14 cellular contexts compared by ENCODE assay signal in the genomic region with DNA sequence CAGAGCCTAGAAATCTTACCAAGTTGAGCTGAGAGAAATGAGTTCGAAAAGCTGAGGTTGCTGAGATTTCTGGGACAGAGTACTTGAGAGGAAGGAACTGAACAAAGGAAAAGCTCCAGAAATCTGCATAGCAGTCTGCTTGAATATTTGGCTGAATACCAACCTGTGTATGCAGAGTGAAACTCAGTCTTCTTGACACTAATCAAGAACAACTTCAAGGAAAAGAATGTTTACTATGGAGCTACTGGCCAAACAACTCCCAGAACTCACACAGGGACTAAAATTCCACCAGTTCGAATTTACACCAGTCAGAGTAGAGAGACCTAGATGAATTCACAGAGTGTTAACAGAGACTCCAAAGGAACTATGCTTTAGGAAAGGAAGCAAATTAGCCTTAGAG.
DNase-seq lines count a peak whose midpoint lies in the region; ATAC-seq and TF ChIP-seq lines count a peak whose summit lies in the region.
"Had no signal": no experiment of that assay in that cellular context is flagged by ENCODE, and none has a peak within 500 bp of the region (broad histone marks: within the 10 kb centered on the region; RNA-seq: fewer than 3 reads in every experiment).

No MANE protein-coding gene starts in this region.

- no peak overlapping the region for H3K4me2 ChIP-seq in PC-9

- in situ Hi-C loops in ACHN (cut with HindIII; ENCODE audit: low pct_ligation_motif_present, low pct_unique_long_range_greater_than_20kb, low sequenced_read_pairs): no loop called here

- peak overlapping the region; percentile 33 to 76 (median 55) for H3K27ac Mint-ChIP-seq in nephron
- H3K27ac Mint-ChIP-seq: activated naive CD8-positive, alpha-beta T cell treated with anti-CD3 and anti-CD28 coated beads, Interleukin-2, amount 50 U/mL, for 24 hours; natural killer cell had no signal

- no peaks in the 10 kb centered on the region for H3K4me1 ChIP-seq in PC-9 (replicated peaks; ENCODE audit: insufficient read depth)
- H3K4me1 ChIP-seq: SJSA1 had no signal

- H3K79me2 ChIP-seq in PC-9 (ENCODE audit: low read depth): no peaks in the 10 kb centered on the region

- BruUV-seq in PC-9 (replicated peaks; lab: Mats Ljungman, UMichigan): no TSS peak

- peak; percentile 38 for DNase-seq in AG20443 (ENCODE audit: low spot score)
- no peak for DNase-seq in PC-9
- peak; percentile 23 for DNase-seq in fibroblast of the conjunctiva (ENCODE audit: low read depth)
- DNase-seq in AML-193 (lab: John Stamatoyannopoulos, UW): no peak
- no peak for DNase-seq in effector CD8-positive, alpha-beta T cell (lab: John Stamatoyannopoulos, UW)
- DNase-seq in ACHN: no peak
- DNase-seq: activated CD4-positive, alpha-beta T cell treated with anti-CD3 and anti-CD28 coated beads, Interleukin-2, amount 50 U/mL, for 48 hours; activated naive CD8-positive, alpha-beta T cell treated with anti-CD3 and anti-CD28 coated beads, Interleukin-2, amount 50 U/mL, for 24 hours; DMS 273 treated with DMSO at 0.1 percent for 48 hours; natural killer cell; NCI-H510A had no signal

- no peak for ATAC-seq in GM19324 (IDR thresholded peaks at IDR 0.05; ENCODE audit: low FRiP score, unreplicated experiment)
- ATAC-seq: activated naive CD8-positive, alpha-beta T cell treated with anti-CD3 and anti-CD28 coated beads, Interleukin-2, amount 50 U/mL, for 24 hours; natural killer cell had no signal

- intact Hi-C loops in PC-9 (cut with micrococcal nuclease; ENCODE audit: unreplicated experiment): no loop called here

- POLR2A ChIA-PET in PC-9 (lab: Charles Lee; ENCODE audit: unreplicated experiment): no interaction called here

- H4K20me1 ChIP-seq in PC-9 (ENCODE audit: insufficient read depth): no peaks in the 10 kb centered on the region

- no peaks in the 10 kb centered on the region for H3K9me3 ChIP-seq in PC-9 (ENCODE audit: insufficient read depth, low read depth)
- H3K9me3 ChIP-seq: SJSA1 had no signal

- H3K4me3 ChIP-seq in PC-9: no peak overlapping the region
- H3K4me3 ChIP-seq: SJSA1 had no signal

- peaks cover 6% of the 10 kb centered on the region for H3K4me1 Mint-ChIP-seq in nephron
- H3K4me1 Mint-ChIP-seq: activated naive CD8-positive, alpha-beta T cell treated with anti-CD3 and anti-CD28 coated beads, Interleukin-2, amount 50 U/mL, for 24 hours had no signal

- H3K9me2 ChIP-seq in PC-9 (ENCODE audit: insufficient read depth): no peaks in the 10 kb centered on the region

- no peaks in the 10 kb centered on the region for H3K27me3 Mint-ChIP-seq in nephron (ENCODE audit: low read depth)
- H3K27me3 Mint-ChIP-seq: activated naive CD8-positive, alpha-beta T cell treated with anti-CD3 and anti-CD28 coated beads, Interleukin-2, amount 50 U/mL, for 24 hours had no signal

- no peaks in the 10 kb centered on the region for H3K9me3 Mint-ChIP-seq in nephron
- H3K9me3 Mint-ChIP-seq: activated naive CD8-positive, alpha-beta T cell treated with anti-CD3 and anti-CD28 coated beads, Interleukin-2, amount 50 U/mL, for 24 hours; natural killer cell had no signal

- CTCF ChIA-PET in PC-9 (lab: Charles Lee): interaction anchor here (0.6 to 1.5 kb wide), 3 partner anchors 11 to 112 kb away, joined by 3 to 5 read pairs (median 3); no protein-coding TSS in a partner anchor

- no peak overlapping the region for H3K4me3 Mint-ChIP-seq in nephron
- H3K4me3 Mint-ChIP-seq: activated naive CD8-positive, alpha-beta T cell treated with anti-CD3 and anti-CD28 coated beads, Interleukin-2, amount 50 U/mL, for 24 hours; natural killer cell had no signal

- H3K36me3 ChIP-seq in PC-9 (ENCODE audit: low read depth): 0 out of 2 replicates have a peak, but pooled peaks cover 3% of the 10 kb centered on the region

- H2AFZ ChIP-seq in PC-9: no peak overlapping the region

- H3K36me3 Mint-ChIP-seq in nephron (ENCODE audit: low read depth): peaks cover 44% of the 10 kb centered on the region
- H3K36me3 Mint-ChIP-seq: natural killer cell had no signal

- 0 out of 2 replicates have a peak, but pooled peaks cover 4% of the 10 kb centered on the region for H3F3A ChIP-seq in PC-9 (ENCODE audit: insufficient read depth, low read depth)

- peak overlapping the region; percentile 25; the same call in 1 of the 2 replicates for H3K27ac ChIP-seq in PC-9
- H3K27ac ChIP-seq: SJSA1 had no signal

- no peak for TF ChIP-seq CTCF in PC-9 (conservative IDR thresholded peaks at IDR 0.05)
- TF ChIP-seq CTCF in nephron (IDR thresholded peaks at IDR 0.05; ENCODE audit: unreplicated experiment in 3 of 3): no peak

- no peaks in the 10 kb centered on the region for H3K27me3 ChIP-seq in PC-9 (ENCODE audit: insufficient read depth, low read depth)
- H3K27me3 ChIP-seq: SJSA1 had no signal

Comparison
In these comparisons a context has a peak if more than half of its experiments do, and no peak if none do; other contexts are left out.
1. DNase-seq: peak in AG20443 (single experiment) and fibroblast of the conjunctiva (single experiment); none in PC-9 (0 of 2), AML-193 (0 of 2), effector CD8-positive, alpha-beta T cell (single experiment) and ACHN (single experiment).